Comparison of ENCODE assay signal across 8 cellular contexts in the genomic region with DNA sequence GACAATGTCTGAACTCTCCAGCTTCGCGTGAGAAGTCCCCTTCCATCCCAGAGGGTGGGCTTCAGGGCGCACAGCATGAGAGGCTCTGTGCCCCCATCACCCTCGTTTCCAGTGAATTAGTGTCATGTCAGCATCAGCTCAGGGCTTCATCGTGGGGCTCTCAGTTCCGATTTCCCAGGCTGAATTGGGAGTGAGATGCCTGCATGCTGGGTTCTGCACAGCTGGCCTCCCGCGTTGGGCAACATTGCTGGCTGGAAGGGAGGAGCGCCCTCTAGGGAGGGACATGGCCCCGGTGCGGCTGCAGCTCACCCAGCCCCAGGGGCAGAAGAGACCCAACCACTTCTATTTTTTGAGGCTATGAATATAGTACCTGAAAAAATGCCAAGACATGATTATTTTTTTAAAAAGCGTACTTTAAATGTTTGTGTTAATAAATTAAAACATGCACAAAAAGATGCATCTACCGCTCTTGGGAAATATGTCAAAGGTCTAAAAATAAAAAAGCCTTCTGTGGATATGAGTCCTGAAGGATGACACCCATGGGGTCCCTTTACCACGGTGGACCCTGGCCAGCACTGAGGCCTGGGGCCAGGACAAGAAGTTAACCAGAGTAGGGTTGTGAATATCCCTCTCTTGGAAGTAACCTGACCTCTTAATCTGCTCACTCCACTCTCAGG. TPM values are rescaled to one million over a fixed set of nuclear protein-coding genes. Genes with fewer than 3 reads are reported as not detected.
A peak's percentile ranks its signal among the peaks of the same experiment; 100 is the strongest.
DNase-seq lines count a peak whose midpoint lies in the region; ATAC-seq, FAIRE-seq and TF ChIP-seq lines count a peak whose summit lies in the region.

No MANE protein-coding gene starts in this region.

- POLR2A ChIA-PET in HEK293T (lab: Yijun Ruan, JAX): no interaction called here

- peaks cover 0 to 9% (median 0%) of the 10 kb centered on the region in 4 donors for H3K4me1 ChIP-seq in Peyer's patch
- H3K4me1 ChIP-seq in gastroesophageal sphincter: peaks cover 0 to 7% (median 0%) of the 10 kb centered on the region in 3 donors

- ATAC-seq in gastroesophageal sphincter: no peak
- no peak for ATAC-seq in GM18519 (IDR thresholded peaks at IDR 0.05; ENCODE audit: low FRiP score, unreplicated experiment)

- H3K27me3 ChIP-seq in Peyer's patch (no peaks in the 10 kb centered on the region), gastroesophageal sphincter (peaks cover 81% of the 10 kb centered on the region)

- H3K4me3 ChIP-seq in Peyer's patch (no peak overlapping the region), gastroesophageal sphincter (no peak overlapping the region)

- CTCF ChIA-PET in HEK293T (lab: Yijun Ruan, JAX): interaction anchor here (0.6 to 1.0 kb wide), 3 partner anchors 10 to 398 kb away, joined by 3 read pairs; partner anchors contain the start of gene HSD3B7

- no peak for TF ChIP-seq POLR2A in Peyer's patch (IDR thresholded peaks at IDR 0.05)
- no peak for TF ChIP-seq POLR2A in gastroesophageal sphincter (IDR thresholded peaks at IDR 0.05)

- TF ChIP-seq CTCF in D721Med (IDR thresholded peaks at IDR 0.05; ENCODE audit: insufficient read depth, missing control alignments) (peak; percentile 53), Peyer's patch (IDR thresholded peaks at IDR 0.05) (peak in 5 of 6 experiments; percentile 35 to 75 (median 69)), gastroesophageal sphincter (IDR thresholded peaks at IDR 0.05) (peak in 3 of 4 experiments; percentile 24 to 44 (median 39))

- WGBS in gastroesophageal sphincter (ENCODE audit: low coverage in 1 of 2), 2 donors: 8 to 35% methylated on average over 2 to 5 of the region's 14 CpGs

- H3K27ac ChIP-seq in Peyer's patch (no peak overlapping the region), gastroesophageal sphincter (no peak overlapping the region)

- DNase-seq in D721Med (ENCODE audit: insufficient read length, low spot score) (no peak), HEK293T (ENCODE audit: extremely low spot score) (peak; percentile 85), Peyer's patch (peak; percentile 58 to 85 (median 79)), posterior cingulate gyrus (peak in 7 of 10 donors; percentile 39 to 91 (median 56)), ureter (ENCODE audit: low spot score) (peak; percentile 65)
- DNase-seq in activated T-helper 1 cell treated with anti-CD3 and anti-CD28 coated beads, Interleukin-2, amount 50 U/mL, for 16 hours (ENCODE audit: low read depth in 1 of 2, low spot score in 1 of 2): peak; percentile 14 to 22

- TF ChIP-seq EP300 in gastroesophageal sphincter (IDR thresholded peaks at IDR 0.05): no peak

- H3K9me3 ChIP-seq in Peyer's patch: no peaks in the 10 kb centered on the region
- peaks cover 0 to 7% (median 0%) of the 10 kb centered on the region in 3 donors for H3K9me3 ChIP-seq in gastroesophageal sphincter

- no peak for FAIRE-seq in D721Med (lab: Jason Lieb, UNC)

- intact Hi-C loops in posterior cingulate gyrus (cut with DNase I): no loop called here

- H3K36me3 ChIP-seq in Peyer's patch: no peaks in the 10 kb centered on the region
- H3K36me3 ChIP-seq in gastroesophageal sphincter: no peaks in the 10 kb centered on the region

TF ChIP-seq in HEK293T, 16 proteins besides CTCF, POLR2A, EP300 and RAD21:
- TF ChIP-seq ELF4 (IDR thresholded peaks at IDR 0.05): no peak
- TF ChIP-seq HDGF (IDR thresholded peaks at IDR 0.05; ENCODE audit: borderline replicate concordance): no peak
- TF ChIP-seq ZNF384 (IDR thresholded peaks at IDR 0.05): no peak
- TF ChIP-seq FOXK2 (IDR thresholded peaks at IDR 0.05): no peak
- no peak for TF ChIP-seq FOXM1 (IDR thresholded peaks at IDR 0.05; ENCODE audit: borderline replicate concordance)
- no peak for TF ChIP-seq SUZ12 (IDR thresholded peaks at IDR 0.05)
- TF ChIP-seq, protein P1, sequence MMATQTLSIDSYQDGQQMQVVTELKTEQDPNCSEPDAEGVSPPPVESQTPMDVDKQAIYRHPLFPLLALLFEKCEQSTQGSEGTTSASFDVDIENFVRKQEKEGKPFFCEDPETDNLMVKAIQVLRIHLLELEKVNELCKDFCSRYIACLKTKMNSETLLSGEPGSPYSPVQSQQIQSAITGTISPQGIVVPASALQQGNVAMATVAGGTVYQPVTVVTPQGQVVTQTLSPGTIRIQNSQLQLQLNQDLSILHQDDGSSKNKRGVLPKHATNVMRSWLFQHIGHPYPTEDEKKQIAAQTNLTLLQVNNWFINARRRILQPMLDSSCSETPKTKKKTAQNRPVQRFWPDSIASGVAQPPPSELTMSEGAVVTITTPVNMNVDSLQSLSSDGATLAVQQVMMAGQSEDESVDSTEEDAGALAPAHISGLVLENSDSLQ (IDR thresholded peaks at IDR 0.05): no peak
- TF ChIP-seq L3MBTL2 (conservative IDR thresholded peaks at IDR 0.05): no peak
- no peak for TF ChIP-seq NFRKB (IDR thresholded peaks at IDR 0.05)
- no peak for TF ChIP-seq CTBP1 (IDR thresholded peaks at IDR 0.05; ENCODE audit: borderline replicate concordance)
- no peak for TF ChIP-seq LEF1 (IDR thresholded peaks at IDR 0.05; ENCODE audit: borderline replicate concordance)
- no peak for TF ChIP-seq FOXA1 (IDR thresholded peaks at IDR 0.05)
- TF ChIP-seq SP1 (IDR thresholded peaks at IDR 0.05): no peak
- no peak for TF ChIP-seq ARNT (IDR thresholded peaks at IDR 0.05)
- no peak for TF ChIP-seq BHLHE40 (IDR thresholded peaks at IDR 0.05; ENCODE audit: borderline replicate concordance)

RNA-seq across cellular contexts. Expression of gene ITGAD, which starts 10.5 kb away (rescaled TPM):
- total RNA-seq in Peyer's patch (under 1 TPM in 1 of 4 donors, not detected in 3; 0.83 TPM), gastroesophageal sphincter (under 1 TPM in 1 of 4 donors, not detected in 3; 0.27 TPM), ureter (not detected)

RNA-seq across cellular contexts. Expression of gene ITGAX, which starts 27.6 kb away (rescaled TPM):
- total RNA-seq in Peyer's patch: 10 to 100 TPM in 1 of 4 donors, 1 to 10 TPM in 1, under 1 TPM in 1, not detected in 1; 0.70 to 18.2 (median 2.5) TPM
- 1 to 10 TPM; 1.2 to 7.5 (median 2.4) TPM for total RNA-seq in gastroesophageal sphincter
- 9.6 TPM for total RNA-seq in ureter

RNA-seq across cellular contexts. Expression of gene COX6A2, which starts 45.5 kb away (rescaled TPM):
- total RNA-seq in Peyer's patch: not detected
- not detected for total RNA-seq in gastroesophageal sphincter
- total RNA-seq in ureter: not detected

RNA-seq across cellular contexts. Expression of gene ZNF843, which starts 60.0 kb away (rescaled TPM):
- total RNA-seq in Peyer's patch (1 to 10 TPM in 1 of 4 donors, under 1 TPM in 1, not detected in 2; 0.47 to 1.3 TPM), gastroesophageal sphincter (1 to 10 TPM in 3 of 4 donors, under 1 TPM in 1; 0.62 to 1.6 (median 1.3) TPM), ureter (1.0 TPM)
